17 cellular contexts compared by ENCODE assay signal in genomic region chr7:84191261-84191660, GRCh38. TPM values are rescaled to one million over a fixed set of nuclear protein-coding genes. Genes with fewer than 3 reads are reported as not detected.
DNase-seq lines count a peak whose midpoint lies in the region; ATAC-seq and TF ChIP-seq lines count a peak whose summit lies in the region.
"Had no signal": no experiment of that assay in that cellular context is flagged by ENCODE, and none has a peak within 500 bp of the region (broad histone marks: within the 10 kb centered on the region; RNA-seq: fewer than 3 reads in every experiment).

No MANE protein-coding gene starts in this region.

- no peaks in the 10 kb centered on the region for H3K9me3 Mint-ChIP-seq in endodermal cell
- peaks cover 0 to 9% of the 10 kb centered on the region in 2 donors for H3K9me3 Mint-ChIP-seq in effector memory CD8-positive, alpha-beta T cell
- peaks cover 0 to 20% (median 3%) of the 10 kb centered on the region in 6 donors for H3K9me3 Mint-ChIP-seq in immature natural killer cell
- H3K9me3 Mint-ChIP-seq: activated naive CD8-positive, alpha-beta T cell treated with anti-CD3 and anti-CD28 coated beads, Interleukin-2, amount 10 ng/mL, durations not matched to agents 7 days and 5 days; activated T-cell treated with anti-CD3 and anti-CD28 coated beads, Interleukin-2, amount 50 U/mL, for 72 hours; IgD-negative memory B cell had no signal

- no peaks in the 10 kb centered on the region for H3K36me3 Mint-ChIP-seq in endodermal cell (ENCODE audit: low read depth)
- H3K36me3 Mint-ChIP-seq in effector memory CD8-positive, alpha-beta T cell (ENCODE audit: insufficient read depth), result no peaks in the 10 kb centered on the region
- no peaks in the 10 kb centered on the region for H3K36me3 Mint-ChIP-seq in immature natural killer cell
- H3K36me3 Mint-ChIP-seq: activated naive CD8-positive, alpha-beta T cell treated with anti-CD3 and anti-CD28 coated beads, Interleukin-2, amount 10 ng/mL, durations not matched to agents 7 days and 5 days; IgD-negative memory B cell had no signal

- H3K79me2 ChIP-seq in ACC112 (ENCODE audit: control insufficient read depth, insufficient read depth, low read length, unreplicated experiment), result peaks cover 33% of the 10 kb centered on the region

- no peak for ATAC-seq in effector memory CD8-positive, alpha-beta T cell (replicated peaks)
- no peak for ATAC-seq in GM19035 (IDR thresholded peaks at IDR 0.05; ENCODE audit: unreplicated experiment)
- ATAC-seq: activated T-cell treated with anti-CD3 and anti-CD28 coated beads, Interleukin-2, amount 50 U/mL, for 72 hours; HCT116 had no signal

- H3K9me3 ChIP-seq in HUES48 (ENCODE audit: control insufficient read depth, insufficient read depth, low read length) (no peaks in the 10 kb centered on the region), endodermal cell (ENCODE audit: control insufficient read depth, low read length) (no peaks in the 10 kb centered on the region), mesenchymal stem cell (ENCODE audit: control insufficient read depth, low read length) (no peaks in the 10 kb centered on the region)

- no peak overlapping the region for H3K18ac ChIP-seq in mesenchymal stem cell (ENCODE audit: low read depth in 1 of 2, low read length in 2 of 2)

- peak overlapping the region; percentile 16 for H3K4me2 ChIP-seq in mesenchymal stem cell (ENCODE audit: low read length, poor library complexity, severe bottlenecking)

- H3K4me3 ChIP-seq in ACC112 (ENCODE audit: low read depth, low read length) (peak overlapping the region; percentile 82), HUES48 (ENCODE audit: low read depth, low read length) (peak overlapping the region; percentile 87; the same call in 1 of the 2 replicates), endodermal cell (ENCODE audit: low read length) (peak overlapping the region; percentile 94), mesenchymal stem cell (ENCODE audit: insufficient read depth in 1 of 2, low read depth in 1 of 2, low read length in 2 of 2) (peak overlapping the region in 1 of 2 experiments; percentile 84)

- H2AFZ ChIP-seq in ACC112 (ENCODE audit: low read length, unreplicated experiment) (peak overlapping the region; percentile 24), mesenchymal stem cell (ENCODE audit: low read depth, low read length) (no peak overlapping the region)

- H3K27ac ChIP-seq in ACC112 (ENCODE audit: low read depth, low read length), result peak overlapping the region; percentile 50
- peak overlapping the region; percentile 56 for H3K27ac ChIP-seq in HUES48 (ENCODE audit: low read depth, low read length)
- H3K27ac ChIP-seq in endodermal cell (ENCODE audit: low read depth, low read length), result no peak overlapping the region
- no peak overlapping the region for H3K27ac ChIP-seq in mesenchymal stem cell (ENCODE audit: low read length, poor library complexity, severe bottlenecking)

- H3K9ac ChIP-seq in HUES48 (ENCODE audit: low read depth, low read length), result no peak overlapping the region
- no peak overlapping the region for H3K9ac ChIP-seq in endodermal cell (ENCODE audit: extremely low read depth, low read length, poor library complexity, severe bottlenecking)
- peak overlapping the region; percentile 87 for H3K9ac ChIP-seq in mesenchymal stem cell (ENCODE audit: low read length)

- H3K4me3 Mint-ChIP-seq in endodermal cell (peak overlapping the region; percentile 86), immature natural killer cell (no peak overlapping the region)
- no peak overlapping the region for H3K4me3 Mint-ChIP-seq in effector memory CD8-positive, alpha-beta T cell
- H3K4me3 Mint-ChIP-seq: activated T-cell treated with anti-CD3 and anti-CD28 coated beads, Interleukin-2, amount 50 U/mL, for 72 hours; IgD-negative memory B cell had no signal

- H3K36me3 ChIP-seq in ACC112 (ENCODE audit: insufficient read depth, low read length), result no peaks in the 10 kb centered on the region
- no peaks in the 10 kb centered on the region for H3K36me3 ChIP-seq in HUES48 (ENCODE audit: control insufficient read depth, insufficient read depth, low read length)
- no peaks in the 10 kb centered on the region for H3K36me3 ChIP-seq in endodermal cell (ENCODE audit: control insufficient read depth, insufficient read depth, low read length)
- H3K36me3 ChIP-seq in mesenchymal stem cell (ENCODE audit: control insufficient read depth in 1 of 2, insufficient read depth in 2 of 2, low read depth in 1 of 2, low read length in 2 of 2), result no peaks in the 10 kb centered on the region

- DNase-seq in endodermal cell (no peak), mesenchymal stem cell (no peak), immature natural killer cell (no peak)
- no peak for DNase-seq in effector memory CD8-positive, alpha-beta T cell
- no peak for DNase-seq in stimulated activated naive CD4-positive, alpha-beta T cell treated with Interleukin-2 at 50 U/mL for 16 hours (lab: John Stamatoyannopoulos, UW)
- DNase-seq: activated naive CD8-positive, alpha-beta T cell treated with anti-CD3 and anti-CD28 coated beads, Interleukin-2, amount 10 ng/mL, durations not matched to agents 7 days and 5 days; activated T-cell treated with anti-CD3 and anti-CD28 coated beads, Interleukin-2, amount 50 U/mL, for 72 hours; cerebellar nuclear complex; MV-4-11; NCI-H82; retina; SW 1271 had no signal

- no peak overlapping the region for H4K8ac ChIP-seq in mesenchymal stem cell (ENCODE audit: low read length)

- no peak for TF ChIP-seq CTCF in endodermal cell (conservative IDR thresholded peaks at IDR 0.05)

- no peak overlapping the region for H3K23ac ChIP-seq in mesenchymal stem cell (ENCODE audit: low read length in 2 of 2)

- peaks cover 50% of the 10 kb centered on the region for H3K4me1 ChIP-seq in ACC112 (ENCODE audit: control insufficient read depth, insufficient read depth, low read length, unreplicated experiment)
- peaks cover 57% of the 10 kb centered on the region for H3K4me1 ChIP-seq in HUES48 (ENCODE audit: control insufficient read depth, insufficient read depth, low read length)
- H3K4me1 ChIP-seq in endodermal cell (ENCODE audit: control insufficient read depth, insufficient read depth, low read length), result peaks cover 12% of the 10 kb centered on the region
- no peaks in the 10 kb centered on the region for H3K4me1 ChIP-seq in mesenchymal stem cell (ENCODE audit: control insufficient read depth, insufficient read depth, low read depth, low read length)

- H3K27ac Mint-ChIP-seq in endodermal cell, result no peak overlapping the region
- no peak overlapping the region for H3K27ac Mint-ChIP-seq in effector memory CD8-positive, alpha-beta T cell
- no peak overlapping the region for H3K27ac Mint-ChIP-seq in immature natural killer cell
- H3K27ac Mint-ChIP-seq: activated naive CD8-positive, alpha-beta T cell treated with anti-CD3 and anti-CD28 coated beads, Interleukin-2, amount 10 ng/mL, durations not matched to agents 7 days and 5 days; activated T-cell treated with anti-CD3 and anti-CD28 coated beads, Interleukin-2, amount 50 U/mL, for 72 hours; IgD-negative memory B cell had no signal

- H3K27me3 Mint-ChIP-seq in endodermal cell (ENCODE audit: insufficient read depth) (no peaks in the 10 kb centered on the region), immature natural killer cell (ENCODE audit: low read depth in 3 of 3) (peaks cover 4 to 10% (median 8%) of the 10 kb centered on the region in 3 donors)
- H3K27me3 Mint-ChIP-seq in effector memory CD8-positive, alpha-beta T cell, result no peaks in the 10 kb centered on the region
- H3K27me3 Mint-ChIP-seq: IgD-negative memory B cell had no signal

- H2BK15ac ChIP-seq in mesenchymal stem cell (ENCODE audit: low read depth, poor library complexity, severe bottlenecking), result no peak overlapping the region

- no peaks in the 10 kb centered on the region for H3K27me3 ChIP-seq in ACC112 (ENCODE audit: insufficient read depth, low read length)
- no peaks in the 10 kb centered on the region for H3K27me3 ChIP-seq in HUES48 (ENCODE audit: control insufficient read depth, insufficient read depth, low read length)
- H3K27me3 ChIP-seq in endodermal cell (ENCODE audit: control insufficient read depth, insufficient read depth, low read length, poor library complexity, severe bottlenecking), result no peaks in the 10 kb centered on the region
- H3K27me3 ChIP-seq in mesenchymal stem cell (ENCODE audit: control insufficient read depth in 1 of 2, insufficient read depth in 1 of 2, low read length in 2 of 2), result no peaks in the 10 kb centered on the region

- H2BK5ac ChIP-seq in mesenchymal stem cell (ENCODE audit: low read depth, low read length, poor library complexity, severe bottlenecking), result no peak overlapping the region

- no peak overlapping the region for H3K4ac ChIP-seq in mesenchymal stem cell (ENCODE audit: low read depth in 1 of 2, low read length in 2 of 2)

- no peak overlapping the region for H2BK12ac ChIP-seq in mesenchymal stem cell (ENCODE audit: low read length in 2 of 2)

- no peaks in the 10 kb centered on the region for H3K79me1 ChIP-seq in mesenchymal stem cell (replicated peaks; ENCODE audit: low read length, poor library complexity, severe bottlenecking)

- H3K14ac ChIP-seq in mesenchymal stem cell (ENCODE audit: low read length in 2 of 2), result no peak overlapping the region

- H4K91ac ChIP-seq in mesenchymal stem cell (ENCODE audit: low read length), result no peak overlapping the region

- no peak overlapping the region for H2BK120ac ChIP-seq in mesenchymal stem cell (ENCODE audit: low read depth, low read length)

- no peak overlapping the region for H2AK5ac ChIP-seq in mesenchymal stem cell (ENCODE audit: low read length, severe bottlenecking)

- H3K4me1 Mint-ChIP-seq in endodermal cell, result peaks cover 39% of the 10 kb centered on the region
- no peaks in the 10 kb centered on the region for H3K4me1 Mint-ChIP-seq in effector memory CD8-positive, alpha-beta T cell (ENCODE audit: low read depth in 2 of 2)
- H3K4me1 Mint-ChIP-seq in immature natural killer cell, result peaks cover 14 to 31% of the 10 kb centered on the region in 2 donors

RNA-seq across cellular contexts. Expression of gene SEMA3A, which starts 3.3 kb away (rescaled TPM):
- total RNA-seq in endodermal cell, result 10 to 100 TPM; 43.5 to 72.8 TPM
- polyA plus RNA-seq in endodermal cell (2013, experiment 1 of 2), result 36.0 TPM
- polyA plus RNA-seq in endodermal cell (2013, experiment 2 of 2), result 34.7 TPM
- polyA plus RNA-seq in mesenchymal stem cell (2013, experiment 1 of 2), result 73.1 TPM
- 75.5 TPM for polyA plus RNA-seq in mesenchymal stem cell (2013, experiment 2 of 2)
- under 1 TPM in 1 of 3 donors, not detected in 2; 0.47 TPM for polyA plus RNA-seq in immature natural killer cell

Comparison
In these comparisons a context has a peak if more than half of its experiments do, and no peak if none do; other contexts are left out.
1. H3K27ac ChIP-seq: peak in ACC112 (single experiment) and HUES48 (single experiment); none in endodermal cell (single experiment) and mesenchymal stem cell (single experiment).